ENCODE assay signal across 8 cellular contexts in the genomic region with DNA sequence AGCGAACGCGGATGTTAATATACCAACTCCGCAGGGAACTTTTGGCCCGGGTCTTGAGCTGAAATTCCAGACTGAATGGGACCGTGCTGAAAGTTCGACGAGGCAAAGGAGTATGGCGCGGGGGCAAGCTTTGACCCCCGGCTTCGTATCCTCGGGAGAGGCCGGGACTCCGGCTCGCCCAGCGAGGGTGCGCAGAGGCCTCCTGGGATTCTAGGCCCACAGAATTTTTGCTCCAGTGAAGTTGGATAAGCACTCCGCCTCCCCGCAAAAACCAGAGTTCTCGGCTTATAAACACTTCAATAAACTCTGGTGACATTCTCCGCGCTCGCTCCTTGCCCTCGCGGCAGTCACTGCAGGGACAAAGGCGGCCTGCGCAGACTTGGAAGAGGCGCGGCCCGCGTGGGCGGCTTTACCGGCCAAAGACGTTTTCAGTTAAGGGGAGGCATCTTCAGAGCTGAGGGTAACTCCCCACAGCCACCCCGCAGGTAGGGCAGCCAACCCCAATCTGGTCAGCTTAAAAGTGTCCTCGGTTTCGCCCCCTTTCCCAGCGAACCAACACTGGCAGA.
A peak's percentile ranks its signal among the peaks of the same experiment; 100 is the strongest.
DNase-seq lines count a peak whose midpoint lies in the region; ATAC-seq and TF ChIP-seq lines count a peak whose summit lies in the region.

No MANE protein-coding gene starts in this region.

- CTCF ChIA-PET in activated CD8-positive, alpha-beta memory T cell treated with anti-CD3 and anti-CD28 coated beads, Interleukin-2, amount 10 ng/mL, durations not matched to agents 7 days and 5 days (lab: Charles Lee): interaction anchor here (1.2 to 8.8 kb wide), 2 partner anchors 45 to 259 kb away, joined by 4 to 93 read pairs; no protein-coding TSS in a partner anchor

- H3K36me3 ChIP-seq in mesendoderm (ENCODE audit: control insufficient read depth, insufficient read depth, low read length): no peaks in the 10 kb centered on the region
- H3K36me3 ChIP-seq in thyroid gland: no peaks in the 10 kb centered on the region

- peaks cover 73% of the 10 kb centered on the region for H3K27me3 ChIP-seq in mesendoderm (ENCODE audit: insufficient read depth, low read length, poor library complexity)
- peaks cover 34% of the 10 kb centered on the region for H3K27me3 ChIP-seq in thyroid gland

- H2BK5ac ChIP-seq in mesendoderm (ENCODE audit: low read length): no peak overlapping the region

- H3K79me2 ChIP-seq in mesendoderm (ENCODE audit: control insufficient read depth, insufficient read depth, low read length): no peaks in the 10 kb centered on the region

- TF ChIP-seq CTCF in thyroid gland (IDR thresholded peaks at IDR 0.05): no peak

- peaks cover 4% of the 10 kb centered on the region for H3K36me3 Mint-ChIP-seq in activated CD8-positive, alpha-beta memory T cell treated with anti-CD3 and anti-CD28 coated beads, Interleukin-2, amount 10 ng/mL, durations not matched to agents 7 days and 5 days
- peaks cover 19% of the 10 kb centered on the region for H3K36me3 Mint-ChIP-seq in dendritic cell treated with granulocyte-macrophage colony-stimulating factor and Interleukin-4, amounts not matched to agents 40 ng/mL and 50 ng/mL, for 4 days (ENCODE audit: low read depth)

- H3K4me3 Mint-ChIP-seq in activated CD8-positive, alpha-beta memory T cell treated with anti-CD3 and anti-CD28 coated beads, Interleukin-2, amount 10 ng/mL, durations not matched to agents 7 days and 5 days: peak overlapping the region; percentile 80
- peak overlapping the region; percentile 90 for H3K4me3 Mint-ChIP-seq in dendritic cell treated with granulocyte-macrophage colony-stimulating factor and Interleukin-4, amounts not matched to agents 40 ng/mL and 50 ng/mL, for 4 days

- H3K79me1 ChIP-seq in mesendoderm (ENCODE audit: low read length): no peaks in the 10 kb centered on the region

- DNase-seq in activated CD8-positive, alpha-beta memory T cell treated with anti-CD3 and anti-CD28 coated beads, Interleukin-2, amount 10 ng/mL, durations not matched to agents 7 days and 5 days: no peak
- DNase-seq in activated CD8-positive, alpha-beta memory T cell treated with anti-CD3 and anti-CD28 coated beads, Interleukin-2, amount 50 U/mL, for 4 hours: no peak
- DNase-seq in mesendoderm (peak; percentile 46), thyroid gland (peak in 1 of 2 donors; percentile 6), NCI-H187 (lab: John Stamatoyannopoulos, UW) (no peak), HT-29 (ENCODE audit: low spot score) (no peak), NCI-H345 treated with DMSO at 0.1 percent for 48 hours (lab: John Stamatoyannopoulos, UW; ENCODE audit: unreplicated experiment) (no peak)

- peak overlapping the region; percentile 49 for H3K27ac Mint-ChIP-seq in activated CD8-positive, alpha-beta memory T cell treated with anti-CD3 and anti-CD28 coated beads, Interleukin-2, amount 10 ng/mL, durations not matched to agents 7 days and 5 days
- peak overlapping the region; percentile 85 for H3K27ac Mint-ChIP-seq in dendritic cell treated with granulocyte-macrophage colony-stimulating factor and Interleukin-4, amounts not matched to agents 40 ng/mL and 50 ng/mL, for 4 days

- H3K4me2 ChIP-seq in mesendoderm (ENCODE audit: low read length): peak overlapping the region; percentile 25

- no peak overlapping the region for H3K4ac ChIP-seq in mesendoderm (ENCODE audit: low read depth, low read length)

- no peak overlapping the region for H3K23ac ChIP-seq in mesendoderm (ENCODE audit: low read length)

- H3K27ac ChIP-seq in mesendoderm (ENCODE audit: low read depth, low read length) (no peak overlapping the region), thyroid gland (peak overlapping the region in 2 of 3 donors; percentile 18 to 92)

- no peak overlapping the region for H3K56ac ChIP-seq in mesendoderm (ENCODE audit: low read length)

- H2BK15ac ChIP-seq in mesendoderm (replicated peaks; ENCODE audit: low read depth): no peak overlapping the region

- H4K5ac ChIP-seq in mesendoderm (ENCODE audit: low read length): no peak overlapping the region

- no peak for ATAC-seq in activated CD8-positive, alpha-beta memory T cell treated with anti-CD3 and anti-CD28 coated beads, Interleukin-2, amount 10 ng/mL, durations not matched to agents 7 days and 5 days

- H3K4me3 ChIP-seq in mesendoderm (ENCODE audit: low read length) (no peak overlapping the region), thyroid gland (replicated peaks in 1 of 3) (peak overlapping the region; percentile 4 to 11 (median 8))

- no peak overlapping the region for H3K9ac ChIP-seq in mesendoderm (ENCODE audit: low read length)

- no peak for TF ChIP-seq POLR2A in thyroid gland (IDR thresholded peaks at IDR 0.05)

- intact Hi-C loops in dendritic cell treated with granulocyte-macrophage colony-stimulating factor and Interleukin-4, amounts not matched to agents 40 ng/mL and 50 ng/mL, for 4 days (cut with micrococcal nuclease): loop anchor here (5.0 kb wide), 1 partner anchor 784 kb away; no protein-coding TSS in a partner anchor
- intact Hi-C loops in thyroid gland (cut with DNase I): loop anchor here (5.0 to 10.0 kb wide), 3 partner anchors 46 to 407 kb away; a partner anchor contains a TSS

- H3K4me1 ChIP-seq in mesendoderm (ENCODE audit: control insufficient read depth, low read depth, low read length) (peaks cover 5% of the 10 kb centered on the region), thyroid gland (peaks cover 19 to 45% of the 10 kb centered on the region in 2 donors)

- no peaks in the 10 kb centered on the region for H3K9me3 ChIP-seq in thyroid gland

- H3K18ac ChIP-seq in mesendoderm (ENCODE audit: low read length): no peak overlapping the region

- no peak overlapping the region for H4K8ac ChIP-seq in mesendoderm (ENCODE audit: low read depth, low read length)

- no peaks in the 10 kb centered on the region for H3K9me3 Mint-ChIP-seq in activated CD8-positive, alpha-beta memory T cell treated with anti-CD3 and anti-CD28 coated beads, Interleukin-2, amount 10 ng/mL, durations not matched to agents 7 days and 5 days (ENCODE audit: low read depth)
- H3K9me3 Mint-ChIP-seq in dendritic cell treated with granulocyte-macrophage colony-stimulating factor and Interleukin-4, amounts not matched to agents 40 ng/mL and 50 ng/mL, for 4 days: no peaks in the 10 kb centered on the region

- no CpG with 5 or more reads among the region's 39 CpGs for WGBS in mesendoderm (ENCODE audit: extremely low coverage, insufficient coverage, low lambda C conversion rate)
- WGBS in thyroid gland, 2 donors: 37 to 45% methylated on average over 29 to 32 of the region's 39 CpGs

- peaks cover 53% of the 10 kb centered on the region for H3K27me3 Mint-ChIP-seq in activated CD8-positive, alpha-beta memory T cell treated with anti-CD3 and anti-CD28 coated beads, Interleukin-2, amount 10 ng/mL, durations not matched to agents 7 days and 5 days
- H3K27me3 Mint-ChIP-seq in dendritic cell treated with granulocyte-macrophage colony-stimulating factor and Interleukin-4, amounts not matched to agents 40 ng/mL and 50 ng/mL, for 4 days: peaks cover 38% of the 10 kb centered on the region

- H3K4me1 Mint-ChIP-seq in activated CD8-positive, alpha-beta memory T cell treated with anti-CD3 and anti-CD28 coated beads, Interleukin-2, amount 10 ng/mL, durations not matched to agents 7 days and 5 days: peaks cover 65% of the 10 kb centered on the region
- peaks cover 72% of the 10 kb centered on the region for H3K4me1 Mint-ChIP-seq in dendritic cell treated with granulocyte-macrophage colony-stimulating factor and Interleukin-4, amounts not matched to agents 40 ng/mL and 50 ng/mL, for 4 days (ENCODE audit: low read depth)

- no peak overlapping the region for H2BK120ac ChIP-seq in mesendoderm (ENCODE audit: low read depth, low read length)

- no peak overlapping the region for H2AK5ac ChIP-seq in mesendoderm (ENCODE audit: low read length)
